ENCODE assay signal across 20 cellular contexts in the genomic region with DNA sequence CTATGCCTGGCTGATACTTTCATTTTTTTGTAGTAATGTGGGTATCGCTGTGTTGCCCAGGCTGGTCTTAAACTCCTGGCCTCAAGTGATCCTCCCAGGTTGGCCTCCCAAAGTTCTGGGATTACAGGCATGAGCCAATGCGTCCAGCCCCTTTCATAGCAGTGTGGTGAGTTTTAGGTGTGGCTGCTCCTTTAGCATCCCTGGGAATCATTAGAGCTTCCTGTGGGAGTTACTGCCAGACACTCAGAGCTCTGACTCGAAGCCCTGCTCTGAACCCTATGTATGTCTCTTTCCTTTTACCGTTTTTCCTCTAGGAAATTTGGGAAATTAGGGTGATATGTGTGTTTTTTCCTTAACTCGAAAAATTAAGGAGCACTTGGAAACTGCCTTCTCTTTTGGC. TPM values are rescaled to one million over a fixed set of nuclear protein-coding genes. Genes with fewer than 3 reads are reported as not detected.
DNase-seq lines count a peak whose midpoint lies in the region; ATAC-seq, FAIRE-seq and TF ChIP-seq lines count a peak whose summit lies in the region.
"Had no signal": no experiment of that assay in that cellular context is flagged by ENCODE, and none has a peak within 500 bp of the region (broad histone marks: within the 10 kb centered on the region; RNA-seq: fewer than 3 reads in every experiment).

No MANE protein-coding gene starts in this region.

- H3K9ac ChIP-seq in kidney (ENCODE audit: low read length in 2 of 2), result no peak overlapping the region

- FAIRE-seq in kidney (lab: Jason Lieb, UNC), result no peak
- FAIRE-seq: A549, D721Med, G401.6, GM12891, GM19239, H54 had no signal

- intact Hi-C loops in stomach (cut with DNase I; ENCODE audit: low total_unique reads) (no loop called here), kidney (cut with DNase I) (no loop called here)

- no peak for TF ChIP-seq POLR2A in stomach (IDR thresholded peaks at IDR 0.05)

- DNase-seq in AG20443 (ENCODE audit: low spot score) (peak; percentile 53), RWPE1 (ENCODE audit: low spot score) (no peak), fibroblast of mammary gland (ENCODE audit: low read depth) (peak; percentile 7), foreskin keratinocyte (no peak), stomach (no peak), kidney (no peak)
- no peak for DNase-seq in stimulated activated CD4-positive, alpha-beta T cell treated with anti-CD3 and anti-CD28 coated beads, Interleukin-4, amount 100 ng/mL, for 1 hour
- DNase-seq: BE2C; C1 segment of cervical spinal cord; CD4-positive, CD25-positive, alpha-beta regulatory T cell; CD8-positive, alpha-beta memory T cell; COR-L47; HCEC 1CT; KG1 had no signal

- no peaks in the 10 kb centered on the region for H3K9me3 ChIP-seq in stomach
- H3K9me3 ChIP-seq in kidney (ENCODE audit: control insufficient read depth in 1 of 2, low read length in 2 of 2), result no peaks in the 10 kb centered on the region
- H3K9me3 ChIP-seq: A549, BE2C had no signal

- H3K27ac ChIP-seq in RWPE1 (peak overlapping the region; percentile 24), foreskin keratinocyte (no peak overlapping the region), stomach (no peak overlapping the region), kidney (ENCODE audit: low read depth in 2 of 2, low read length in 2 of 2) (no peak overlapping the region)
- H3K27ac ChIP-seq: A549 had no signal

- no peak for TF ChIP-seq EP300 in stomach (IDR thresholded peaks at IDR 0.05)

- no peak overlapping the region for H3K4me3 ChIP-seq in fibroblast of mammary gland (ENCODE audit: control insufficient read depth, low read depth, low read length)
- no peak overlapping the region for H3K4me3 ChIP-seq in stomach
- H3K4me3 ChIP-seq in kidney (ENCODE audit: low read length in 2 of 2), result no peak overlapping the region
- H3K4me3 ChIP-seq: A549 had no signal

- CTCF ChIA-PET in RWPE1 (lab: Yijun Ruan, JAX), result interaction anchor here (0.6 to 1.8 kb wide), 2 partner anchors 12 to 51 kb away, joined by 3 to 9 read pairs; partner anchors contain the start of gene MARF1

- 89 to 94% (median 91%) methylated on average over 4 to 5 of the region's 5 CpGs for WGBS in stomach, 5 donors

- TF ChIP-seq CTCF in RWPE1 (conservative IDR thresholded peaks at IDR 0.05; ENCODE audit: low read depth) (no peak), fibroblast of mammary gland (conservative IDR thresholded peaks at IDR 0.05; ENCODE audit: control insufficient read depth, insufficient read depth, low read depth, low read length) (no peak), foreskin keratinocyte (conservative IDR thresholded peaks at IDR 0.05) (no peak), stomach (IDR thresholded peaks at IDR 0.05) (no peak), kidney (IDR thresholded peaks at IDR 0.05; ENCODE audit: borderline replicate concordance, extremely low read depth, insufficient read depth) (no peak)

- H3K4me1 ChIP-seq in foreskin keratinocyte, result no peaks in the 10 kb centered on the region
- H3K4me1 ChIP-seq in stomach, result no peaks in the 10 kb centered on the region
- H3K4me1 ChIP-seq in kidney (ENCODE audit: control insufficient read depth in 1 of 2, insufficient read depth in 1 of 2, low read depth in 1 of 2, low read length in 2 of 2), result no peaks in the 10 kb centered on the region
- H3K4me1 ChIP-seq: A549, BE2C had no signal

- POLR2A ChIA-PET in RWPE1 (lab: Yijun Ruan, JAX; ENCODE audit: low non-redundant PET), result no interaction called here

- no peaks in the 10 kb centered on the region for H3K27me3 ChIP-seq in foreskin keratinocyte
- H3K27me3 ChIP-seq in stomach, result no peaks in the 10 kb centered on the region
- H3K27me3 ChIP-seq: BE2C had no signal

- ATAC-seq in foreskin keratinocyte, result no peak
- ATAC-seq: A549 had no signal

- peaks cover 75 to 100% (median 98%) of the 10 kb centered on the region in 4 donors for H3K36me3 ChIP-seq in stomach
- H3K36me3 ChIP-seq in kidney (ENCODE audit: control insufficient read depth in 1 of 2, insufficient read depth in 2 of 2, low read length in 2 of 2), result peaks cover 22 to 26% of the 10 kb centered on the region in 2 donors

RNA-seq across cellular contexts. Expression of gene NDE1, which starts 44.5 kb away (rescaled TPM):
- total RNA-seq in foreskin keratinocyte (66.5 and 74.9 TPM in 2 replicates), stomach (100 to 1,000 TPM in 1 of 5 donors, 10 to 100 TPM in 4; 26.2 to 286 (median 28.6) TPM), kidney (31.7 TPM)
- polyA plus RNA-seq in foreskin keratinocyte (23.4 and 28.4 TPM in 2 replicates), stomach (10 to 100 TPM in 1 of 3 donors, 1 to 10 TPM in 2; 6.7 to 13.9 (median 8.1) TPM), kidney (ENCODE audit: insufficient read depth, low read depth, low replicate concordance) (4.6 TPM)

RNA-seq across cellular contexts. Expression of gene MARF1, which starts 51.5 kb away (rescaled TPM):
- total RNA-seq in foreskin keratinocyte, result 16.9 and 18.4 TPM in 2 replicates
- 6.8 TPM in 2 replicates for polyA plus RNA-seq in foreskin keratinocyte
- total RNA-seq in stomach, result 10 to 100 TPM; 36.9 to 65.3 (median 57.1) TPM
- 10 to 100 TPM; 15.5 to 24.6 (median 16.1) TPM for polyA plus RNA-seq in stomach
- total RNA-seq in kidney, result 80.7 TPM
- 17.5 TPM for polyA plus RNA-seq in kidney (ENCODE audit: insufficient read depth, low read depth, low replicate concordance)

Comparison
In these comparisons a context has a peak if more than half of its experiments do, and no peak if none do; other contexts are left out.
1. DNase-seq: peak in AG20443 (single experiment) and fibroblast of mammary gland (single experiment); none in RWPE1 (single experiment), stimulated activated CD4-positive, alpha-beta T cell treated with anti-CD3 and anti-CD28 coated beads, Interleukin-4, amount 100 ng/mL, for 1 hour (single experiment), foreskin keratinocyte (0 of 2), stomach (single experiment) and kidney (single experiment).